Comparison of ENCODE assay signal across 1 cellular context in the genomic region with DNA sequence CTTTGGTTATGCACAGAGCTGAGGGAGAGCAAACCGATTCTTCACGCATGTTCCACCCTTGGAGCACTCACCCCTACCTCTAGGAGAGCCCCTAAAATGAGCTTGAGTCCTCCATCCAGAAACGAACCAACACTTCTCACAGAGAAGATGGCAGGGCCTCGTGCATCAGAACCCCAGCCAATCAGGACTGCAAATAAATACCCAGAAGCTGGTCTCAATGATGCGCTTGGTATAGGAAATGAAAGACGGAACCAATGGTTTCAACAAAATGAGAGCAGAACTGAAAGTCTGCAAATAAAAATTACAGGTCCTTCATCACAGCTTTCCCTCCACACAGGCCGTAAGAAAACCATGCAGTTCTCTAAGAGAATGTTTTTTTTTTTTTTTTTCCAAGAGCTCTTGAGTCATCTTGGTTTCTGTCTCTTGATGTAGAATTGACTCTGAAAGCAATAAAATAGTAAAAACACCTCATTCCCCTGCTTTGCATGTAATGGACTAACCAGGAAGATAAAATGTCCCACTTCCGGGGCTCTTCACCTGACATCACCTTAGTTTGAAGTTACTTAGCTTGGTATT.
TF ChIP-seq lines count a peak whose summit lies in the region.

No MANE protein-coding gene starts in this region.

TF ChIP-seq in HepG2, 621 proteins besides CTCF, POLR2A, EP300 and RAD21 (continued from another document):
- TF ChIP-seq ZNF281 (CRISPR knock-in tag; IDR thresholded peaks at IDR 0.05; ENCODE audit: borderline replicate concordance) (no peak), PITX1 (CRISPR knock-in tag; IDR thresholded peaks at IDR 0.05) (no peak), ZNF530 (CRISPR knock-in tag; IDR thresholded peaks at IDR 0.05; ENCODE audit: low read depth) (no peak), SRSF9 (IDR thresholded peaks at IDR 0.05; ENCODE audit: borderline replicate concordance, insufficient read depth, low read depth, low read length, poor library complexity, severe bottlenecking) (no peak), ARNT2 (CRISPR knock-in tag; IDR thresholded peaks at IDR 0.05; ENCODE audit: low read depth) (no peak), HNRNPLL (IDR thresholded peaks at IDR 0.05; ENCODE audit: low read depth, low read length, poor library complexity, severe bottlenecking) (no peak)
- TF ChIP-seq, protein P1, sequence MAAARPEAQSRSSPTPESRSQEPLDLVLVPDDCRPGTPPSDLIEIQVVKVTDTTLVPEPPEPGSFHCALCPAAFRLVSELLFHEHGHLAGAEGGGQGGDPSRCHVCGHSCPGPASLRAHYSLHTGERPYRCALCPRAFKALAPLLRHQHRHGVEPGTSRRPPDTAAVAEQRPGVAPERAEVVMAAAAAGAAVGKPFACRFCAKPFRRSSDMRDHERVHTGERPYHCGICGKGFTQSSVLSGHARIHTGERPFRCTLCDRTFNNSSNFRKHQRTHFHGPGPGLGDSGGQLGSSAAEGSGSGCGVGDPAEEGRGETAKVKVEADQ (CRISPR knock-in tag; IDR thresholded peaks at IDR 0.05; ENCODE audit: borderline replicate concordance): no peak
- TF ChIP-seq, protein P2, sequence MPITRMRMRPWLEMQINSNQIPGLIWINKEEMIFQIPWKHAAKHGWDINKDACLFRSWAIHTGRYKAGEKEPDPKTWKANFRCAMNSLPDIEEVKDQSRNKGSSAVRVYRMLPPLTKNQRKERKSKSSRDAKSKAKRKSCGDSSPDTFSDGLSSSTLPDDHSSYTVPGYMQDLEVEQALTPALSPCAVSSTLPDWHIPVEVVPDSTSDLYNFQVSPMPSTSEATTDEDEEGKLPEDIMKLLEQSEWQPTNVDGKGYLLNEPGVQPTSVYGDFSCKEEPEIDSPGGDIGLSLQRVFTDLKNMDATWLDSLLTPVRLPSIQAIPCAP (CRISPR knock-in tag; IDR thresholded peaks at IDR 0.05; ENCODE audit: low read depth): no peak
